In the genomic region with DNA sequence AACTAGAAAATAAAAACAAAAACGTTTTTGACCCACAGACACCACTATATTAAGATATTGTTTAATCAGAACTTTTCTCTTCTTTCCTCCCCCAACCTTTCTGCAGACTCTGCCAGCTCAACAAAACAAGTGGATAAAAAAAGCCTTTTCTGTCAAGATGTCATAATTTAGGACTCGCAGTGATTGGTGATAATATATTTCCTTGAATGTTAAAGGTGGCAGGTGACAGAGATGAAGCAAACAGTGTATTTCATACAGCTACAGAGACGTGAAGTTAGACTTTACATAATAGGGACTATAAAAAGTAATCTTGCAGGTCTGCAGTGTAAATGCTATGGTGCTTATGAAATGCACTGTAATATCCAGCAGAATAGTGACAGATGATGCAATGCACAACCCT, we compare ENCODE assay signal across 28 cellular contexts.
"Had no signal": no experiment of that assay in that cellular context is flagged by ENCODE, and none has a peak within 500 bp of the region (broad histone marks: within the 10 kb centered on the region; RNA-seq: fewer than 3 reads in every experiment).

No MANE protein-coding gene starts in this region.

- H3K4me2 ChIP-seq: neural progenitor cell, smooth muscle cell had no signal

- H3K27ac ChIP-seq: esophagus muscularis mucosa, heart right ventricle, left lung, neural progenitor cell, parathyroid adenoma, right atrium auricular region, testis, tibial artery had no signal

- H3K79me2 ChIP-seq: parathyroid adenoma had no signal

- H3K9me3 ChIP-seq: mucosa of descending colon, right atrium auricular region, testis, tibial artery had no signal

- ATAC-seq: heart right ventricle; left cardiac atrium; left lung; mucosa of descending colon; natural killer cell treated with Interleukin-12 subunit alpha and Interleukin-12 subunit beta and Interleukin-15 and Interleukin-18, amount 100 ng/mL, for 72 hours; sciatic nerve; stimulated activated effector memory CD8-positive, alpha-beta T cell treated with anti-CD3 and anti-CD28 coated beads, Interleukin-12 subunit alpha, Interleukin-12 subunit beta, amount 100 ng/mL, for 72 hours; stimulated activated naive CD8-positive, alpha-beta T cell treated with anti-CD3 and anti-CD28 coated beads, Interleukin-15, Interleukin-2, amounts not matched to agents 100 U/mL and 50 U/mL, for 24 hours had no signal

- H3K9ac ChIP-seq: neural progenitor cell, parathyroid adenoma had no signal

- FAIRE-seq: colon, endothelial cell of umbilical vein, islet of Langerhans had no signal

- H3K27me3 ChIP-seq: esophagus muscularis mucosa, heart right ventricle, left lung, neural progenitor cell, right atrium auricular region, testis, tibial artery had no signal

- H3K36me3 ChIP-seq: esophagus muscularis mucosa, heart right ventricle, left lung, neural progenitor cell, right atrium auricular region, tibial artery had no signal

- H3K4me3 ChIP-seq: esophagus muscularis mucosa, heart right ventricle, left lung, mucosa of descending colon, neural progenitor cell, right atrium auricular region, smooth muscle cell, testis, tibial artery had no signal

- H2AFZ ChIP-seq: neural progenitor cell, parathyroid adenoma had no signal

- DNase-seq: effector CD8-positive, alpha-beta T cell; foreskin melanocyte; glutamatergic neuron; heart right ventricle; hippocampal formation; left cardiac atrium; left lung; mesenchymal stem cell; mucosa of descending colon; naive B cell; stimulated activated CD4-positive, alpha-beta T cell treated with anti-CD3 and anti-CD28 coated beads, Interleukin-12 subunit alpha, Interleukin-12 subunit beta, amount 100 ng/mL, for 4 hours; stimulated activated CD4-positive, alpha-beta T cell treated with anti-CD3 and anti-CD28 coated beads, Interleukin-1b, Interleukin-23, amount 100 ng/mL, for 48 hours; stimulated activated CD4-positive, alpha-beta T cell treated with anti-CD3 and anti-CD28 coated beads, Interleukin-4, amount 100 ng/mL, for 1 hour; stimulated activated naive CD8-positive, alpha-beta T cell treated with anti-CD3 and anti-CD28 coated beads, Interleukin-15, Interleukin-2, amounts not matched to agents 100 U/mL and 50 U/mL, for 24 hours; substantia nigra; testis; tibial artery had no signal
